19 cellular contexts compared by ENCODE assay signal in the genomic region with DNA sequence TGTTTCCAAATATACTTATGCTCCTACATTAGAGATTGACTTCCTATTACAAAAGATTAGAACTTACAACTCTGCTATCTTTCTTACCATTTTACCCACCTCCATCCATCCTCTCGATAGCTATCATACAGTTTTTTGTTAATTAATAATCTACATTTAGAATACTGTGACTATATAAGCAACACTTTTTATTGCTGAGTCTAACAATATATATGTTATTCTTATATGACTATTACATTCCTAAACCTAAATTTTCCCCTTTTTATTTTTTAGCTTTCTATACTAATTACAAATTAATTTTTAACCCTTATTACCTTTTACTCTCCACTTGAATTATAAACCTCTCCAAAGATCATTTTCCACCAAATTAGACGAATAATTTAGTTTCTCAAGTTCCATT. TPM values are rescaled to one million over a fixed set of nuclear protein-coding genes. Genes with fewer than 3 reads are reported as not detected.
A peak's percentile ranks its signal among the peaks of the same experiment; 100 is the strongest.
DNase-seq lines count a peak whose midpoint lies in the region; ATAC-seq, FAIRE-seq and TF ChIP-seq lines count a peak whose summit lies in the region.
"Had no signal": no experiment of that assay in that cellular context is flagged by ENCODE, and none has a peak within 500 bp of the region (broad histone marks: within the 10 kb centered on the region; RNA-seq: fewer than 3 reads in every experiment).

No MANE protein-coding gene starts in this region.

- H3K27me3 ChIP-seq in H9 (ENCODE audit: insufficient read depth, low read length) = no peaks in the 10 kb centered on the region
- H3K27me3 ChIP-seq in parathyroid adenoma (ENCODE audit: control insufficient read depth, insufficient read depth, low read length) = no peaks in the 10 kb centered on the region
- H3K27me3 ChIP-seq: BLaER1 had no signal

- no peak overlapping the region for H3K14ac ChIP-seq in H9 (ENCODE audit: insufficient read depth, low read length)

- no peaks in the 10 kb centered on the region for H4K20me1 ChIP-seq in H9 (ENCODE audit: control insufficient read depth, insufficient read depth, insufficient read length)
- H4K20me1 ChIP-seq: BLaER1 had no signal

- H3K56ac ChIP-seq in H9 (ENCODE audit: insufficient read length, low read depth, low read length) = no peak overlapping the region

- no peaks in the 10 kb centered on the region for H3K23me2 ChIP-seq in H9 (ENCODE audit: insufficient read length, low read depth, low read length, poor library complexity, severe bottlenecking)

- no peak overlapping the region for H2BK5ac ChIP-seq in H9 (ENCODE audit: insufficient read length, low read length)

- no peaks in the 10 kb centered on the region for H3K9me3 Mint-ChIP-seq in H9
- H3K9me3 Mint-ChIP-seq: CD8-positive, alpha-beta T cell had no signal

- H3K36me3 Mint-ChIP-seq in H9 (ENCODE audit: insufficient read depth in 1 of 3, low read depth in 3 of 3) = no peaks in the 10 kb centered on the region; a peak in 1 of 7 replicates
- H3K36me3 Mint-ChIP-seq: CD4-positive, CD25-positive, alpha-beta regulatory T cell; CD8-positive, alpha-beta T cell had no signal

- H3K4me1 ChIP-seq in H9 (ENCODE audit: insufficient read depth, low read length) (peaks cover 8% of the 10 kb centered on the region; the same call in 1 of the 2 replicates), parathyroid adenoma (peaks cover 21% of the 10 kb centered on the region)
- H3K4me1 ChIP-seq: BLaER1, Caco-2 had no signal

- H3K9ac ChIP-seq in H9 (ENCODE audit: extremely low read depth, insufficient read length, low read length) (no peak overlapping the region), parathyroid adenoma (no peak overlapping the region)
- H3K9ac ChIP-seq: BLaER1 had no signal

- no peak for DNase-seq in H9
- DNase-seq in frontal cortex (ENCODE audit: low spot score in 2 of 2) = no peak
- DNase-seq in NCI-H1105 (lab: John Stamatoyannopoulos, UW) = no peak
- no peak for DNase-seq in germinal center (ENCODE audit: low spot score)
- DNase-seq: Caco-2; CD4-positive, CD25-positive, alpha-beta regulatory T cell; CD8-positive, alpha-beta T cell; DMS153; EL; GDM1; GOT3; HCEC 1CT had no signal

- peak; percentile 58 for FAIRE-seq in frontal cortex (lab: Jason Lieb, UNC)
- FAIRE-seq: GM12878, H54 had no signal

- H3K4me1 Mint-ChIP-seq in H9 = peaks cover 25 to 26% of the 10 kb centered on the region in 2 experiments
- H3K4me1 Mint-ChIP-seq: B cell; CD4-positive, CD25-positive, alpha-beta regulatory T cell had no signal

- 100% methylated on average over 2 of the region's 2 CpGs for whole genome bisulfite sequencing in H9 (ENCODE audit: extremely low coverage, insufficient read length, low lambda C conversion rate)

- H3K79me1 ChIP-seq in H9 (ENCODE audit: insufficient read depth, low read depth, low read length, poor library complexity, severe bottlenecking) = no peaks in the 10 kb centered on the region

- peak overlapping the region in 2 of 3 experiments; percentile 41 to 89; a peak in 4 of 7 replicates for H3K27ac Mint-ChIP-seq in H9
- H3K27ac Mint-ChIP-seq: B cell; CD4-positive, CD25-positive, alpha-beta regulatory T cell; CD8-positive, alpha-beta T cell had no signal

- no peak overlapping the region for H2BK12ac ChIP-seq in H9 (ENCODE audit: insufficient read length, low read depth, low read length)

- H3K9me3 ChIP-seq in H9 (ENCODE audit: control insufficient read depth, low read depth, low read length) (no peaks in the 10 kb centered on the region), parathyroid adenoma (ENCODE audit: control insufficient read depth, low read length) (no peaks in the 10 kb centered on the region)
- H3K9me3 ChIP-seq: BLaER1, Caco-2 had no signal

- H4K91ac ChIP-seq in H9 (ENCODE audit: insufficient read length, low read depth, low read length) = no peak overlapping the region

- TF ChIP-seq CTCF in H9 (conservative IDR thresholded peaks at IDR 0.05) (no peak), parathyroid adenoma (IDR thresholded peaks at IDR 0.05) (no peak)

- no peak for ATAC-seq in GM19463 (IDR thresholded peaks at IDR 0.05; ENCODE audit: unreplicated experiment)
- ATAC-seq: CD8-positive, alpha-beta T cell; GM12878 had no signal

- no peak overlapping the region for H2BK20ac ChIP-seq in H9 (ENCODE audit: low read depth, low read length, poor library complexity, severe bottlenecking)

- H3K4me3 ChIP-seq in parathyroid adenoma (ENCODE audit: low read depth, low read length) = no peak overlapping the region
- H3K4me3 ChIP-seq: BLaER1, GM12878 had no signal

- no peak overlapping the region for H4K8ac ChIP-seq in H9 (replicated peaks; ENCODE audit: insufficient read length, low read depth, low read length)

- no peak overlapping the region for H2BK15ac ChIP-seq in H9 (ENCODE audit: low read depth, low read length)

- no peak overlapping the region for H2BK120ac ChIP-seq in H9 (ENCODE audit: low read depth, low read length, poor library complexity, severe bottlenecking)

- H4K5ac ChIP-seq in H9 (ENCODE audit: insufficient read length, low read depth, low read length) = no peak overlapping the region

- H2AFZ ChIP-seq in H9 (ENCODE audit: low read length) = no peak overlapping the region
- no peak overlapping the region for H2AFZ ChIP-seq in parathyroid adenoma

- H3T11ph ChIP-seq in H9 (ENCODE audit: low read length) = no peak overlapping the region

- no peak overlapping the region for H3K4me3 Mint-ChIP-seq in H9
- H3K4me3 Mint-ChIP-seq: B cell; CD4-positive, CD25-positive, alpha-beta regulatory T cell; CD8-positive, alpha-beta T cell had no signal

- no peaks in the 10 kb centered on the region for H3K36me3 ChIP-seq in parathyroid adenoma (ENCODE audit: control insufficient read depth, insufficient read depth, low read length)
- H3K36me3 ChIP-seq: BLaER1 had no signal

- H3K79me2 ChIP-seq in H9 (ENCODE audit: insufficient read depth, low read length) = no peaks in the 10 kb centered on the region
- peaks cover 61% of the 10 kb centered on the region for H3K79me2 ChIP-seq in parathyroid adenoma

- no peak overlapping the region for H3K4ac ChIP-seq in H9 (ENCODE audit: low read depth, low read length)

- no peaks in the 10 kb centered on the region for H3K27me3 Mint-ChIP-seq in H9 (ENCODE audit: low read depth)
- H3K27me3 Mint-ChIP-seq: B cell; CD4-positive, CD25-positive, alpha-beta regulatory T cell had no signal

- H3K27ac ChIP-seq in H9 (ENCODE audit: insufficient read length, low read depth, low read length) (no peak overlapping the region), parathyroid adenoma (no peak overlapping the region)
- H3K27ac ChIP-seq: BLaER1, C4-2B had no signal

- no peak overlapping the region for H3K18ac ChIP-seq in H9 (ENCODE audit: insufficient read length, low read depth, low read length)

- no peak overlapping the region for H3K23ac ChIP-seq in H9 (ENCODE audit: insufficient read length, low read depth, low read length)

- H3K4me2 ChIP-seq in H9 (ENCODE audit: insufficient read depth, insufficient read length, low read length) (no peak overlapping the region), parathyroid adenoma (ENCODE audit: low read length) (peak overlapping the region; percentile 2)
- H3K4me2 ChIP-seq: BLaER1 had no signal

- H2AK5ac ChIP-seq in H9 (ENCODE audit: insufficient read length, low read length) = no peak overlapping the region

RNA-seq across cellular contexts. Expression of a gene that starts 57.0 kb away (rescaled TPM):
- total RNA-seq in H9 (2021) (9.6 and 10.2 TPM in 2 replicates), frontal cortex (17.1 TPM)
- total RNA-seq: B cell; CD8-positive, alpha-beta T cell had no signal
